In the genomic region with DNA sequence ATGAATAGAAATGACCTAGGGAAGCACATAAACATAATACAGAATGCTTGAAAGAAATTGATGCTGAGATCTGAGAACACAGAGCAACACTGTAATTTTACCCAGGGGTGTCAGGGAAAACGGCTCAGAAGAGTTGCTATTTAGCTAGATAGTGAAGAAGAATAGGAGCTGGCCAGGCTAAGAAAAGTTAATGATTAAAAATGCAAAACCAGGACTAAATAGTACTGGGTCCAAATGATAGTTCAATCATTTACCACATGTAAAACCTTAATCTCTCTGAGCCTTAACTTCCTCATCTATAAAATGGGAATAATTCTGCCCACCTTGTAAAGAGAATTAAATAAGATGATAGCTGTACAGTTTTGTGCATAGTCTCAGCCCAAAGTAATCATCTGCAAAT, we compare ENCODE assay signal across 15 cellular contexts.
A peak's percentile ranks its signal among the peaks of the same experiment; 100 is the strongest.
DNase-seq lines count a peak whose midpoint lies in the region; ATAC-seq lines count a peak whose summit lies in the region.
"Had no signal": no experiment of that assay in that cellular context is flagged by ENCODE, and none has a peak within 500 bp of the region (broad histone marks: within the 10 kb centered on the region; RNA-seq: fewer than 3 reads in every experiment).

No MANE protein-coding gene starts in this region.

- H3K9me2 ChIP-seq in Karpas-422 (replicated peaks; ENCODE audit: insufficient read depth, low read length) = no peaks in the 10 kb centered on the region

- no peaks in the 10 kb centered on the region for H3K27me3 ChIP-seq in BLaER1 treated with 17β-estradiol and CSF1 and Interleukin-3, amounts not matched to agents 10 nM and 100 nM
- H3K27me3 ChIP-seq in Karpas-422 (ENCODE audit: low read length) = no peaks in the 10 kb centered on the region

- peaks cover 0 to 49% (median 20%) of the 10 kb centered on the region in 10 experiments; a peak in 15 of 20 replicates for H3K4me1 ChIP-seq in BLaER1 treated with 17β-estradiol and CSF1 and Interleukin-3, amounts not matched to agents 10 nM and 100 nM
- H3K4me1 ChIP-seq in Karpas-422 (ENCODE audit: low read length) = peaks cover 67% of the 10 kb centered on the region

- H3K79me2 ChIP-seq in Karpas-422 (ENCODE audit: low read length) = peaks cover 19% of the 10 kb centered on the region; the same call in 1 of the 2 replicates

- H4K20me1 ChIP-seq in BLaER1 treated with 17β-estradiol and CSF1 and Interleukin-3, amounts not matched to agents 10 nM and 100 nM = no peaks in the 10 kb centered on the region
- H4K20me1 ChIP-seq in Karpas-422 (ENCODE audit: insufficient read depth, low read depth, low read length) = no peaks in the 10 kb centered on the region

- DNase-seq in Karpas-422 (no peak), left colon (no peak), renal cortical epithelial cell (ENCODE audit: low read depth) (peak; percentile 18), DMS 273 treated with DMSO at 0.1 percent for 48 hours (lab: John Stamatoyannopoulos, UW) (no peak)
- DNase-seq in activated CD4-positive, alpha-beta T cell treated with anti-CD3 and anti-CD28 coated beads for 4 hours = no peak
- DNase-seq: ACHN; C1 segment of cervical spinal cord; CD4-positive, alpha-beta T cell; DMS153; DMS79 treated with DMSO at 0.1 percent for 48 hours; EL; HCEC 1CT; HFFc6 had no signal

- H3K4me2 ChIP-seq in BLaER1 treated with 17β-estradiol and CSF1 and Interleukin-3, amounts not matched to agents 10 nM and 100 nM = peak overlapping the region in 6 of 11 experiments; percentile 50 to 81 (median 66); a peak in 11 of 22 replicates
- H3K4me2 ChIP-seq in Karpas-422 (ENCODE audit: low read depth, low read length, poor library complexity, severe bottlenecking) = peak overlapping the region; percentile 27

- intact Hi-C loops in left colon (cut with DNase I, micrococcal nuclease) = no loop called here

- no peak overlapping the region for H2AFZ ChIP-seq in Karpas-422 (ENCODE audit: low read length)

- no peaks in the 10 kb centered on the region for H3K36me3 ChIP-seq in BLaER1 treated with 17β-estradiol and CSF1 and Interleukin-3, amounts not matched to agents 10 nM and 100 nM
- peaks cover 19% of the 10 kb centered on the region for H3K36me3 ChIP-seq in Karpas-422 (ENCODE audit: insufficient read depth, low read length)

- no peak overlapping the region for H3K9ac ChIP-seq in BLaER1 treated with 17β-estradiol and CSF1 and Interleukin-3, amounts not matched to agents 10 nM and 100 nM
- H3K9ac ChIP-seq in Karpas-422 (ENCODE audit: low read length) = no peak overlapping the region

- no peak overlapping the region for H3K4me3 ChIP-seq in BLaER1 treated with 17β-estradiol and CSF1 and Interleukin-3, amounts not matched to agents 10 nM and 100 nM
- H3K4me3 ChIP-seq in Karpas-422 (ENCODE audit: low read length) = no peak overlapping the region

- H3K9me3 ChIP-seq in BLaER1 treated with 17β-estradiol and CSF1 and Interleukin-3, amounts not matched to agents 10 nM and 100 nM (replicated peaks in 1 of 11) = peaks cover 0 to 18% (median 4%) of the 10 kb centered on the region in 11 experiments; a peak in 6 of 22 replicates
- no peaks in the 10 kb centered on the region for H3K9me3 ChIP-seq in Karpas-422 (ENCODE audit: low read length)

- ATAC-seq in left colon (peak; percentile 58), GM18867 (IDR thresholded peaks at IDR 0.05; ENCODE audit: unreplicated experiment) (no peak)

- H3K27ac ChIP-seq in BLaER1 treated with 17β-estradiol and CSF1 and Interleukin-3, amounts not matched to agents 10 nM and 100 nM = peak overlapping the region in 3 of 11 experiments; percentile 31 to 62 (median 46); a peak in 1 of 22 replicates
- H3K27ac ChIP-seq in Karpas-422 (ENCODE audit: low read length) = peak overlapping the region; percentile 47
